1 cellular context compared by ENCODE assay signal in the genomic region with DNA sequence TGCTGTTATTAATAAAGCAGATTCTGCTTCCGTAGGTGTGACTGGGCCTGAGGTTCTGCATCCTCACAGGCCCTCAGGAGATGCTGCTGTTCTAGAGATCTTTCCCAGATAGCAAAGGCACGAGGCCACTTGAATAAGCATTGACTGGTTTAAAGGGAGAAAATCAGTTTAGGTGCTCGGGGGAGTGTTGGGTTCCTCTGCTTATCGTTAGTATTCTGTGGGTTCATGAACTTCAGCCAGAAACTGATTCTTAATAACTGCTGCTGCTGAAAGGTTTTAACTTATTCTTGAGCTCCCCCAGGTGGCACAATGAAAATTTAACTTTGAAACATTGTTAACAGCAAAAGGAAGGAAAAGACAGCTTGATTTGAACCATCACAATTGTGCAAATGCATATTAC.
TF ChIP-seq lines count a peak whose summit lies in the region.

No MANE protein-coding gene starts in this region.

TF ChIP-seq in endothelial cell of umbilical vein, 7 proteins besides CTCF, POLR2A, EP300 and RAD21:
- TF ChIP-seq FOS (IDR thresholded peaks at IDR 0.05; ENCODE audit: borderline replicate concordance, insufficient read depth, low read length) = no peak
- no peak for TF ChIP-seq MYC (IDR thresholded peaks at IDR 0.05; ENCODE audit: low read depth, low read length)
- no peak for TF ChIP-seq EZH2 (IDR thresholded peaks at IDR 0.05; ENCODE audit: borderline replicate concordance, low read depth, low read length, severe bottlenecking)
- TF ChIP-seq JUN (IDR thresholded peaks at IDR 0.05; ENCODE audit: borderline replicate concordance, insufficient read depth, insufficient read length, low read depth) = no peak
- no peak for TF ChIP-seq GATA2 (IDR thresholded peaks at IDR 0.05; ENCODE audit: insufficient read depth, insufficient read length, low read depth, low read length)
- no peak for TF ChIP-seq POLR2AphosphoS5 (IDR thresholded peaks at IDR 0.05; ENCODE audit: insufficient read depth, low read depth, low read length)
- TF ChIP-seq, protein P1, sequence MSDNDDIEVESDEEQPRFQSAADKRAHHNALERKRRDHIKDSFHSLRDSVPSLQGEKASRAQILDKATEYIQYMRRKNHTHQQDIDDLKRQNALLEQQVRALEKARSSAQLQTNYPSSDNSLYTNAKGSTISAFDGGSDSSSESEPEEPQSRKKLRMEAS (IDR thresholded peaks at IDR 0.05; ENCODE audit: insufficient read depth, insufficient read length) = no peak
TF ChIP-seq in endothelial cell of umbilical vein: peak in this region for 0.
